8 cellular contexts compared by ENCODE assay signal in the genomic region with DNA sequence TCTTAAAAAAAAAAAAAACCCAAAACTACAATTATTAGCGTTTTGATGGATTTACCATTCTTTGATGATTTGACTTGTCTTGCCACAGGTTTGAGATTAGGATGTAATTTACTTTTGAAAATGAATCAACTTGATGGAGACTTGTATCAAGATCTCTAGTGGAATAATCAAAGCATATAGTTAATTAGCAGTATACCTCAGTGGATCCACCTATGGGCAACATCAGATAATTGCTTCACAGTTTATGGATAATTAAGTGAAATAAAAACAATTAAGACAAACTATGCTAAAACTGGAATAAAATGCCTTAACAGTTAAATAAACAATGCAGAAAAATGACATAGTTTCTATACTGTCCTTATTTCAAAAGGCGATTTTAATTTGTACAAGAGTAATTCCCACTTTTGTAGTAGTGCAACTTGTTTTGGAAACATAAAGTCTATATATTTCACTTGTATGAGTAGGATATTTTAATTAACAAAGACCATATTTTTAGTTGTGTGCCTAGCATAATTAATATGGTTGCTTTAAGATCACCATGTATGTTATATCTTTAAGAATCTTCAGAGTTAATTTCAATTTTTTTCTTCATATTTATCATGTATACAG.
DNase-seq lines count a peak whose midpoint lies in the region; ATAC-seq, FAIRE-seq and TF ChIP-seq lines count a peak whose summit lies in the region.

No MANE protein-coding gene starts in this region.

- TF ChIP-seq CTCF in OCI-LY3 (IDR thresholded peaks at IDR 0.05; ENCODE audit: low read depth, low read length) = peak; percentile 60

- peaks cover 12% of the 10 kb centered on the region for H3K4me1 ChIP-seq in OCI-LY3 (ENCODE audit: low read length)

- peak overlapping the region; percentile 99 for H3K9ac ChIP-seq in OCI-LY3 (ENCODE audit: low read length)

- peak overlapping the region; percentile 93 for H3K4me3 ChIP-seq in OCI-LY3 (ENCODE audit: low read length)
- peak overlapping the region; percentile 87 for H3K4me3 ChIP-seq in skeletal muscle cell (ENCODE audit: low read depth, low read length)

- H3K27ac ChIP-seq in OCI-LY3 (ENCODE audit: low read length) = no peak overlapping the region

- no peak overlapping the region for H2AFZ ChIP-seq in OCI-LY3 (ENCODE audit: low read depth, low read length)

- peak; percentile 6 for DNase-seq in NCI-H146 treated with DMSO at 0.1 percent for 48 hours (lab: John Stamatoyannopoulos, UW; ENCODE audit: unreplicated experiment)
- DNase-seq in NCI-H146 (lab: John Stamatoyannopoulos, UW) = no peak
- DNase-seq in skeletal muscle cell (ENCODE audit: low read depth) = no peak
- DNase-seq in HuH-7.5 (ENCODE audit: low spot score) = no peak
- no peak for DNase-seq in DMS79 treated with DMSO at 0.1 percent for 48 hours (lab: John Stamatoyannopoulos, UW)

- H4K20me1 ChIP-seq in OCI-LY3 (ENCODE audit: insufficient read depth, low read length) = peaks cover 19% of the 10 kb centered on the region

- no peaks in the 10 kb centered on the region for H3K27me3 ChIP-seq in OCI-LY3 (ENCODE audit: low read depth, low read length)

- peaks cover 6% of the 10 kb centered on the region for H3K36me3 ChIP-seq in OCI-LY3 (replicated peaks; ENCODE audit: low read depth, low read length)

- H3K79me2 ChIP-seq in OCI-LY3 (ENCODE audit: low read length) = peaks cover 44% of the 10 kb centered on the region

- peak overlapping the region; percentile 86 for H3K4me2 ChIP-seq in OCI-LY3 (ENCODE audit: low read length)

- peak; percentile 77 for FAIRE-seq in endometrium (lab: Jason Lieb, UNC)

- no peak for ATAC-seq in GM21723 (IDR thresholded peaks at IDR 0.05; ENCODE audit: unreplicated experiment)

- H3K9me3 ChIP-seq in OCI-LY3 (ENCODE audit: insufficient read depth, low read length) = no peaks in the 10 kb centered on the region
